Comparison of ENCODE assay signal across 1 cellular context in genomic region chr2:165794520-165794882, GRCh38.
TF ChIP-seq lines count a peak whose summit lies in the region.

No MANE protein-coding gene starts in this region.

TF ChIP-seq in SK-N-SH treated with all-trans-retinoic acid at 6 μM for 48 hours, 23 proteins besides CTCF, POLR2A, EP300 and RAD21 (continued from another document):
- TF ChIP-seq RARB (CRISPR knock-in tag; IDR thresholded peaks at IDR 0.05) (no peak), ISL1 (CRISPR knock-in tag; IDR thresholded peaks at IDR 0.05) (no peak), POU6F1 (CRISPR knock-in tag; IDR thresholded peaks at IDR 0.05; ENCODE audit: borderline replicate concordance, low read depth) (no peak), TOX (CRISPR knock-in tag; IDR thresholded peaks at IDR 0.05; ENCODE audit: borderline replicate concordance) (no peak), ZFP3 (CRISPR knock-in tag; IDR thresholded peaks at IDR 0.05) (no peak), ZNF70 (CRISPR knock-in tag; IDR thresholded peaks at IDR 0.05) (no peak)
- TF ChIP-seq, protein P1, sequence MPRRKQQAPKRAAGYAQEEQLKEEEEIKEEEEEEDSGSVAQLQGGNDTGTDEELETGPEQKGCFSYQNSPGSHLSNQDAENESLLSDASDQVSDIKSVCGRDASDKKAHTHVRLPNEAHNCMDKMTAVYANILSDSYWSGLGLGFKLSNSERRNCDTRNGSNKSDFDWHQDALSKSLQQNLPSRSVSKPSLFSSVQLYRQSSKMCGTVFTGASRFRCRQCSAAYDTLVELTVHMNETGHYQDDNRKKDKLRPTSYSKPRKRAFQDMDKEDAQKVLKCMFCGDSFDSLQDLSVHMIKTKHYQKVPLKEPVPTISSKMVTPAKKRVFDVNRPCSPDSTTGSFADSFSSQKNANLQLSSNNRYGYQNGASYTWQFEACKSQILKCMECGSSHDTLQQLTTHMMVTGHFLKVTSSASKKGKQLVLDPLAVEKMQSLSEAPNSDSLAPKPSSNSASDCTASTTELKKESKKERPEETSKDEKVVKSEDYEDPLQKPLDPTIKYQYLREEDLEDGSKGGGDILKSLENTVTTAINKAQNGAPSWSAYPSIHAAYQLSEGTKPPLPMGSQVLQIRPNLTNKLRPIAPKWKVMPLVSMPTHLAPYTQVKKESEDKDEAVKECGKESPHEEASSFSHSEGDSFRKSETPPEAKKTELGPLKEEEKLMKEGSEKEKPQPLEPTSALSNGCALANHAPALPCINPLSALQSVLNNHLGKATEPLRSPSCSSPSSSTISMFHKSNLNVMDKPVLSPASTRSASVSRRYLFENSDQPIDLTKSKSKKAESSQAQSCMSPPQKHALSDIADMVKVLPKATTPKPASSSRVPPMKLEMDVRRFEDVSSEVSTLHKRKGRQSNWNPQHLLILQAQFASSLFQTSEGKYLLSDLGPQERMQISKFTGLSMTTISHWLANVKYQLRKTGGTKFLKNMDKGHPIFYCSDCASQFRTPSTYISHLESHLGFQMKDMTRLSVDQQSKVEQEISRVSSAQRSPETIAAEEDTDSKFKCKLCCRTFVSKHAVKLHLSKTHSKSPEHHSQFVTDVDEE (CRISPR knock-in tag; IDR thresholded peaks at IDR 0.05): no peak
